ENCODE assay signal across 16 cellular contexts in genomic region chr16:28110074-28110473, GRCh38. TPM values are rescaled to one million over a fixed set of nuclear protein-coding genes. Genes with fewer than 3 reads are reported as not detected.
DNase-seq lines count a peak whose midpoint lies in the region; ATAC-seq and TF ChIP-seq lines count a peak whose summit lies in the region.
"Had no signal": no experiment of that assay in that cellular context is flagged by ENCODE, and none has a peak within 500 bp of the region (broad histone marks: within the 10 kb centered on the region; RNA-seq: fewer than 3 reads in every experiment).

No MANE protein-coding gene starts in this region.

- peak overlapping the region in 9 of 11 experiments; percentile 11 to 71 (median 45); a peak in 14 of 22 replicates for H3K27ac ChIP-seq in BLaER1 treated with 17β-estradiol and CSF1 and Interleukin-3, amounts not matched to agents 10 nM and 100 nM
- H3K27ac ChIP-seq in HL-60 (replicated peaks), result peak overlapping the region; percentile 63
- H3K27ac ChIP-seq: ovary had no signal

- peaks cover 0 to 67% (median 26%) of the 10 kb centered on the region in 10 experiments; a peak in 14 of 20 replicates for H3K4me1 ChIP-seq in BLaER1 treated with 17β-estradiol and CSF1 and Interleukin-3, amounts not matched to agents 10 nM and 100 nM

- H3K9ac ChIP-seq in BLaER1 treated with 17β-estradiol and CSF1 and Interleukin-3, amounts not matched to agents 10 nM and 100 nM, result peak overlapping the region in 1 of 11 experiments; percentile 4; a peak in 1 of 22 replicates

- peak overlapping the region; percentile 78 for H3K27ac Mint-ChIP-seq in activated T-helper 17 cell treated with anti-CD3 and anti-CD28 coated beads, Interleukin-2, amount 50 U/mL, for 72 hours
- H3K27ac Mint-ChIP-seq in memory B cell, result peak overlapping the region; percentile 70

- H4K20me1 ChIP-seq in BLaER1 treated with 17β-estradiol and CSF1 and Interleukin-3, amounts not matched to agents 10 nM and 100 nM, result peaks cover 8 to 98% (median 47%) of the 10 kb centered on the region in 11 experiments; a peak in 19 of 22 replicates

- ATAC-seq in activated T-helper 17 cell treated with anti-CD3 and anti-CD28 coated beads, Interleukin-2, amount 50 U/mL, for 72 hours (replicated peaks), result no peak
- ATAC-seq in memory B cell (ENCODE audit: low read depth), result no peak
- no peak for ATAC-seq in GM19397 (IDR thresholded peaks at IDR 0.05; ENCODE audit: unreplicated experiment)

- peak; percentile 43 to 59 for DNase-seq in HL-60 (ENCODE audit: low read depth in 1 of 2, low spot score in 1 of 2)
- DNase-seq in memory B cell (ENCODE audit: low spot score in 2 of 2), result no peak
- DNase-seq in NCI-H345 (lab: John Stamatoyannopoulos, UW), result no peak
- no peak for DNase-seq in COR-L47 (lab: John Stamatoyannopoulos, UW)
- DNase-seq in COLO668 (lab: John Stamatoyannopoulos, UW; ENCODE audit: unreplicated experiment), result no peak
- DNase-seq: activated CD4-positive, alpha-beta T cell treated with anti-CD3 and anti-CD28 coated beads, Interleukin-2, amount 10 ng/mL, durations not matched to agents 24 days and 14 days; activated gamma-delta T cell treated with Interleukin-2 at 50 U/mL for 16 hours; central memory CD4-positive, alpha-beta T cell; NCI-H1694 treated with DMSO at 0.1 percent for 48 hours; ovary; RPMI8226 had no signal

- peaks cover 19% of the 10 kb centered on the region for H3K4me1 Mint-ChIP-seq in activated T-helper 17 cell treated with anti-CD3 and anti-CD28 coated beads, Interleukin-2, amount 50 U/mL, for 72 hours
- peaks cover 9% of the 10 kb centered on the region for H3K4me1 Mint-ChIP-seq in memory B cell

- no peaks in the 10 kb centered on the region for H3K27me3 ChIP-seq in BLaER1 treated with 17β-estradiol and CSF1 and Interleukin-3, amounts not matched to agents 10 nM and 100 nM
- H3K27me3 ChIP-seq in HL-60 (ENCODE audit: insufficient read depth, poor library complexity, severe bottlenecking), result no peaks in the 10 kb centered on the region
- H3K27me3 ChIP-seq: ovary had no signal

- peak overlapping the region in 7 of 11 experiments; percentile 1 to 68 (median 29); a peak in 12 of 22 replicates for H3K4me2 ChIP-seq in BLaER1 treated with 17β-estradiol and CSF1 and Interleukin-3, amounts not matched to agents 10 nM and 100 nM

- H3K4me3 ChIP-seq in BLaER1 treated with 17β-estradiol and CSF1 and Interleukin-3, amounts not matched to agents 10 nM and 100 nM, result no peak overlapping the region
- no peak overlapping the region for H3K4me3 ChIP-seq in HL-60 (replicated peaks; ENCODE audit: insufficient read depth, low read length)
- H3K4me3 ChIP-seq: ovary had no signal

- no peaks in the 10 kb centered on the region for H3K9me3 ChIP-seq in BLaER1 treated with 17β-estradiol and CSF1 and Interleukin-3, amounts not matched to agents 10 nM and 100 nM (replicated peaks in 1 of 11)
- H3K9me3 ChIP-seq: ovary had no signal

- H3K36me3 Mint-ChIP-seq in activated T-helper 17 cell treated with anti-CD3 and anti-CD28 coated beads, Interleukin-2, amount 50 U/mL, for 72 hours (ENCODE audit: low read depth), result peaks cover 99% of the 10 kb centered on the region
- H3K36me3 Mint-ChIP-seq in memory B cell, result peaks cover 27% of the 10 kb centered on the region

- peaks cover 82 to 100% (median 94%) of the 10 kb centered on the region in 11 experiments for H3K36me3 ChIP-seq in BLaER1 treated with 17β-estradiol and CSF1 and Interleukin-3, amounts not matched to agents 10 nM and 100 nM
- H3K36me3 ChIP-seq: ovary had no signal

- H3K27me3 Mint-ChIP-seq in activated T-helper 17 cell treated with anti-CD3 and anti-CD28 coated beads, Interleukin-2, amount 50 U/mL, for 72 hours, result no peaks in the 10 kb centered on the region
- no peaks in the 10 kb centered on the region for H3K27me3 Mint-ChIP-seq in memory B cell
- H3K27me3 Mint-ChIP-seq: activated CD4-positive, alpha-beta T cell treated with anti-CD3 and anti-CD28 coated beads, Interleukin-2, amount 10 ng/mL, durations not matched to agents 24 days and 14 days had no signal

- no peak overlapping the region for H3K4me3 Mint-ChIP-seq in activated T-helper 17 cell treated with anti-CD3 and anti-CD28 coated beads, Interleukin-2, amount 50 U/mL, for 72 hours
- no peak overlapping the region for H3K4me3 Mint-ChIP-seq in memory B cell
- H3K4me3 Mint-ChIP-seq: activated CD4-positive, alpha-beta T cell treated with anti-CD3 and anti-CD28 coated beads, Interleukin-2, amount 10 ng/mL, durations not matched to agents 24 days and 14 days had no signal

- H3K9me3 Mint-ChIP-seq in activated T-helper 17 cell treated with anti-CD3 and anti-CD28 coated beads, Interleukin-2, amount 50 U/mL, for 72 hours, result no peaks in the 10 kb centered on the region
- no peaks in the 10 kb centered on the region for H3K9me3 Mint-ChIP-seq in memory B cell
- H3K9me3 Mint-ChIP-seq: activated CD4-positive, alpha-beta T cell treated with anti-CD3 and anti-CD28 coated beads, Interleukin-2, amount 10 ng/mL, durations not matched to agents 24 days and 14 days had no signal

- TF ChIP-seq CTCF in HL-60 (IDR thresholded peaks at IDR 0.05; ENCODE audit: insufficient read depth, low read length), result no peak

RNA-seq across cellular contexts. Expression of gene GSG1L, which starts 46.6 kb away (rescaled TPM):
- under 1 TPM in 1 of 2 donors, not detected in 1; 0.29 TPM for total RNA-seq in activated T-helper 17 cell treated with anti-CD3 and anti-CD28 coated beads, Interleukin-2, amount 50 U/mL, for 72 hours
- total RNA-seq: activated CD4-positive, alpha-beta T cell treated with anti-CD3 and anti-CD28 coated beads, Interleukin-2, amount 10 ng/mL, durations not matched to agents 24 days and 14 days; Daoy; subcutaneous adipose tissue had no signal

Comparison
In these comparisons a context has a peak if more than half of its experiments do, and no peak if none do; other contexts are left out.
1. DNase-seq: peak in HL-60 (2 of 2); none in memory B cell (0 of 2), NCI-H345 (single experiment), COR-L47 (single experiment) and COLO668 (single experiment).